Comparison of ENCODE assay signal across 8 cellular contexts in the genomic region with DNA sequence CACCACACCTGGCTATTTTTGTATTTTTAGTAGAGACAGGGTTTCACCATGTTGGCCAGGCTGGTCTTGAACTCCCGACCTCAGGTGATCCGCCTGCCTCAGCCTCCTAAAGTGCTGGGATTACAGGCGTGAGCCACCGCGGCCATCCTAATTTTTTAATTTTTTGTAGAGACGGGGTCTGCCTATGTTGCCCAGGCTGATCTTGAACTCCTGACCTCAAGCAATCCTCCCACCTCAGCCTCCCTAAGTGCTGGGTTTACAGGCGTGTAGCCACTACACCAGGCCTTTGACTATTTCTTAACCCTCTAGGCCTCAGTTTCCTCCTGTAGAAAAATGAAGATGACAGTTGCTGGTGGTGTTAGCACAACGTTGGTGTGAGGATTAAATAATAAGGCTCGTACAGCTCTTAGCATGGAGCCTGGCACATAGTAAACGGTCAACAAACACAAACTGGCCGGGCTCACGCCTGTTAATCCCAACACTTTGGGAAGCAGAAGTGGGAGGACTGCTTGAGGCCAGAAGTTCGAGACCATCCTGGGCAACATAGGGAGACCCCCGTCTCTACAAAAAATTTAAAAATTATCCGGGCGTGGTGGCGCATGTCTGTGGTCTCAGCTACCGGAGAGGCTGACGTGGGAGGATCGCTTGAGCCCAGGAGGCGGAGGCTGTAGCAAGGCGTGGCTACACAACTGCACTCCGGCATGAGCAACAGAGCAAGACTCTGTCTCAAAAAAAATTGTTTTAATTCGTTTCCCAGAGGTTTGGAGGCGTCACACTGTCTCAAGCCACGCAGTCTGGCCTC. TPM values are rescaled to one million over a fixed set of nuclear protein-coding genes. Genes with fewer than 3 reads are reported as not detected.
DNase-seq lines count a peak whose midpoint lies in the region; ATAC-seq and TF ChIP-seq lines count a peak whose summit lies in the region.

No MANE protein-coding gene starts in this region.

- peak overlapping the region; percentile 87 for H2AFZ ChIP-seq in fibroblast of lung (ENCODE audit: low read length)

- no peaks in the 10 kb centered on the region for H3K9me3 ChIP-seq in RWPE2 (ENCODE audit: severe bottlenecking)
- H3K9me3 ChIP-seq in fibroblast of lung (ENCODE audit: control insufficient read depth, insufficient read depth, low read depth, low read length): no peaks in the 10 kb centered on the region

- H3K27me3 Mint-ChIP-seq in activated CD4-positive, alpha-beta T cell treated with anti-CD3 and anti-CD28 coated beads for 36 hours: no peaks in the 10 kb centered on the region
- no peaks in the 10 kb centered on the region for H3K27me3 Mint-ChIP-seq in osteocyte (ENCODE audit: unreplicated experiment)

- H4K20me1 ChIP-seq in fibroblast of lung (ENCODE audit: control insufficient read depth, extremely low read depth, insufficient read depth, low read length): no peaks in the 10 kb centered on the region

- H3K4me3 ChIP-seq in RWPE2 (ENCODE audit: severe bottlenecking) (peak overlapping the region; percentile 87), fibroblast of lung (replicated peaks in 1 of 4; ENCODE audit: control extremely low read depth in 1 of 4, insufficient read depth in 1 of 4, low read depth in 3 of 4, low read length in 4 of 4) (peak overlapping the region; percentile 90 to 100 (median 94))

- H3K27me3 ChIP-seq in RWPE2 (ENCODE audit: insufficient read depth, poor library complexity, severe bottlenecking) (no peaks in the 10 kb centered on the region), fibroblast of lung (ENCODE audit: control insufficient read depth, insufficient read depth, low read length) (no peaks in the 10 kb centered on the region)

- intact Hi-C loops in activated CD4-positive, alpha-beta T cell treated with anti-CD3 and anti-CD28 coated beads for 36 hours (cut with DNase I, micrococcal nuclease): loop anchor here (1.0 to 10.0 kb wide), 4 partner anchors 37 to 781 kb away; partner anchors contain the start of genes RBM19 (in 1 of the 2), SLC8B1 (in 1 of the 2) and TPCN1 (in 1 of the 2)

- peak; percentile 85 for DNase-seq in activated CD4-positive, alpha-beta T cell treated with anti-CD3 and anti-CD28 coated beads for 36 hours
- no peak for DNase-seq in activated CD4-positive, alpha-beta T cell treated with anti-CD3 and anti-CD28 coated beads, Interleukin-2, amount 50 U/mL, for 48 hours
- DNase-seq in RWPE2 (ENCODE audit: low spot score) (no peak), fibroblast of lung (ENCODE audit: low read depth in 2 of 2) (no peak), osteocyte (ENCODE audit: extremely low spot score, unreplicated experiment) (no peak), NCI-H524 treated with DMSO at 0.1 percent for 48 hours (lab: John Stamatoyannopoulos, UW) (no peak), NCI-H1436 treated with DMSO at 0.1 percent for 48 hours (lab: John Stamatoyannopoulos, UW) (no peak)

- H3K27ac Mint-ChIP-seq in activated CD4-positive, alpha-beta T cell treated with anti-CD3 and anti-CD28 coated beads for 36 hours: peak overlapping the region; percentile 96
- peak overlapping the region; percentile 91 for H3K27ac Mint-ChIP-seq in osteocyte (ENCODE audit: unreplicated experiment)

- peak overlapping the region; percentile 90 for H3K4me2 ChIP-seq in fibroblast of lung (ENCODE audit: extremely low read depth, insufficient read depth, low read length)

- peaks cover 34% of the 10 kb centered on the region for H3K79me2 ChIP-seq in fibroblast of lung (ENCODE audit: control insufficient read depth, insufficient read depth, low read length)

- peaks cover 3% of the 10 kb centered on the region for H3K4me1 ChIP-seq in RWPE2 (ENCODE audit: insufficient read depth, poor library complexity, severe bottlenecking)
- peaks cover 8% of the 10 kb centered on the region for H3K4me1 ChIP-seq in fibroblast of lung (ENCODE audit: control insufficient read depth, extremely low read depth, insufficient read depth, low read length)

- H3K4me3 Mint-ChIP-seq in activated CD4-positive, alpha-beta T cell treated with anti-CD3 and anti-CD28 coated beads for 36 hours: peak overlapping the region; percentile 97
- peak overlapping the region; percentile 93 for H3K4me3 Mint-ChIP-seq in osteocyte (ENCODE audit: unreplicated experiment)

- peak overlapping the region; percentile 100 for H3K9ac ChIP-seq in fibroblast of lung (ENCODE audit: insufficient read depth, low read length)

- TF ChIP-seq CTCF in RWPE2 (IDR thresholded peaks at IDR 0.05; ENCODE audit: poor library complexity, severe bottlenecking) (no peak), fibroblast of lung (conservative IDR thresholded peaks at IDR 0.05 in 1 of 2, IDR thresholded peaks at IDR 0.05 in 1 of 2; ENCODE audit: low read depth in 1 of 2, low read length in 2 of 2) (no peak), osteocyte (IDR thresholded peaks at IDR 0.05) (no peak)

- peaks cover 51% of the 10 kb centered on the region for H3K36me3 Mint-ChIP-seq in activated CD4-positive, alpha-beta T cell treated with anti-CD3 and anti-CD28 coated beads for 36 hours (ENCODE audit: low read depth)
- H3K36me3 Mint-ChIP-seq in osteocyte (ENCODE audit: unreplicated experiment): peaks cover 22% of the 10 kb centered on the region

- POLR2A ChIA-PET in activated CD4-positive, alpha-beta T cell treated with anti-CD3 and anti-CD28 coated beads for 36 hours (lab: Charles Lee): interaction anchor here (0.6 to 1.2 kb wide), 5 partner anchors 19 to 129 kb away, joined by 3 to 4 read pairs (median 3); partner anchors contain the start of gene TPCN1

- peaks cover 35% of the 10 kb centered on the region for H3K4me1 Mint-ChIP-seq in activated CD4-positive, alpha-beta T cell treated with anti-CD3 and anti-CD28 coated beads for 36 hours
- peaks cover 32% of the 10 kb centered on the region for H3K4me1 Mint-ChIP-seq in osteocyte (ENCODE audit: unreplicated experiment)

- H3K9me3 Mint-ChIP-seq in activated CD4-positive, alpha-beta T cell treated with anti-CD3 and anti-CD28 coated beads for 36 hours (ENCODE audit: low read depth): no peaks in the 10 kb centered on the region
- H3K9me3 Mint-ChIP-seq in osteocyte (ENCODE audit: unreplicated experiment): no peaks in the 10 kb centered on the region

- ATAC-seq in activated CD4-positive, alpha-beta T cell treated with anti-CD3 and anti-CD28 coated beads for 36 hours: peak; percentile 74
- ATAC-seq in HG02884 (IDR thresholded peaks at IDR 0.05; ENCODE audit: unreplicated experiment) (peak; percentile 41), RWPE2 (ENCODE audit: low read depth) (peak; percentile 65)

- peak overlapping the region; percentile 81 for H3K27ac ChIP-seq in RWPE2 (ENCODE audit: poor library complexity, severe bottlenecking)
- peak overlapping the region; percentile 98 for H3K27ac ChIP-seq in fibroblast of lung (ENCODE audit: insufficient read depth, low read length)

- H3K36me3 ChIP-seq in RWPE2 (ENCODE audit: low read depth): peaks cover 49% of the 10 kb centered on the region
- peaks cover 5% of the 10 kb centered on the region for H3K36me3 ChIP-seq in fibroblast of lung (ENCODE audit: control insufficient read depth, insufficient read depth, low read length)

- CTCF ChIA-PET in activated CD4-positive, alpha-beta T cell treated with anti-CD3 and anti-CD28 coated beads for 36 hours (lab: Charles Lee): interaction anchor here (0.5 to 4.6 kb wide), 7 partner anchors 10 to 196 kb away, joined by 3 to 29 read pairs (median 3); no protein-coding TSS in a partner anchor

RNA-seq across cellular contexts. Expression of gene DDX54, which starts 1.0 kb away (rescaled TPM):
- total RNA-seq in activated CD4-positive, alpha-beta T cell treated with anti-CD3 and anti-CD28 coated beads for 36 hours: 100 to 1,000 TPM; 118 to 132 TPM
- total RNA-seq in fibroblast of lung: 23.6 and 25.9 TPM in 2 replicates
- 20.5 and 33.7 TPM in 2 replicates for polyA plus RNA-seq in fibroblast of lung
- 23.1 and 39.7 TPM in 2 replicates for polyA plus RNA-seq in fibroblast of lung (2012)
- polyA minus RNA-seq in fibroblast of lung (ENCODE audit: low replicate concordance): 31.5 and 48.5 TPM in 2 replicates
- 52.8 and 52.9 TPM in 2 replicates for total RNA-seq in osteocyte

RNA-seq across cellular contexts. Expression of gene RITA1, which starts 1.2 kb away (rescaled TPM):
- 10 to 100 TPM; 23.4 to 25.7 TPM for total RNA-seq in activated CD4-positive, alpha-beta T cell treated with anti-CD3 and anti-CD28 coated beads for 36 hours
- total RNA-seq in fibroblast of lung (11.6 and 11.8 TPM in 2 replicates), osteocyte (19.9 and 20.5 TPM in 2 replicates)
- polyA plus RNA-seq in fibroblast of lung: 7.4 and 8.7 TPM in 2 replicates
- polyA plus RNA-seq in fibroblast of lung (2012): 11.8 and 13.6 TPM in 2 replicates
- polyA minus RNA-seq in fibroblast of lung (ENCODE audit: low replicate concordance): 4.9 and 6.9 TPM in 2 replicates

RNA-seq across cellular contexts. Expression of gene CFAP73, which starts 34.8 kb away (rescaled TPM):
- total RNA-seq in activated CD4-positive, alpha-beta T cell treated with anti-CD3 and anti-CD28 coated beads for 36 hours: 1 to 10 TPM in 1 of 2 experiments, under 1 TPM in 1; 0.86 to 1.1 TPM
- total RNA-seq in fibroblast of lung (not detected in 2 replicates), osteocyte (not detected in 2 replicates)
- polyA plus RNA-seq in fibroblast of lung: not detected in 2 replicates
- polyA plus RNA-seq in fibroblast of lung (2012): not detected in 2 replicates
- polyA minus RNA-seq in fibroblast of lung (ENCODE audit: low replicate concordance): not detected in 2 replicates

RNA-seq across cellular contexts. Expression of gene TPCN1, which starts 37.0 kb away (rescaled TPM):
- total RNA-seq in activated CD4-positive, alpha-beta T cell treated with anti-CD3 and anti-CD28 coated beads for 36 hours: 10 to 100 TPM; 35.5 to 37.0 TPM
- total RNA-seq in fibroblast of lung: 10.8 and 17.2 TPM in 2 replicates
- 12.1 and 17.8 TPM in 2 replicates for polyA plus RNA-seq in fibroblast of lung
- polyA plus RNA-seq in fibroblast of lung (2012): 11.9 and 19.3 TPM in 2 replicates
- 37.5 and 45.4 TPM in 2 replicates for polyA minus RNA-seq in fibroblast of lung (ENCODE audit: low replicate concordance)
- total RNA-seq in osteocyte: 74.6 and 80.6 TPM in 2 replicates

RNA-seq across cellular contexts. Expression of gene RASAL1, which starts 48.7 kb away (rescaled TPM):
- total RNA-seq in activated CD4-positive, alpha-beta T cell treated with anti-CD3 and anti-CD28 coated beads for 36 hours: 10 to 100 TPM in 1 of 2 experiments, 1 to 10 TPM in 1; 9.0 to 10.6 TPM
- total RNA-seq in fibroblast of lung: not detected in 2 replicates
- not detected in 2 replicates for polyA plus RNA-seq in fibroblast of lung
- not detected in 2 replicates for polyA plus RNA-seq in fibroblast of lung (2012)
- polyA minus RNA-seq in fibroblast of lung (ENCODE audit: low replicate concordance): not detected in 2 replicates
- not detected in 2 replicates for total RNA-seq in osteocyte
